Comparison of ENCODE assay signal across 19 cellular contexts in genomic region chr17:82219083-82219482, GRCh38. TPM values are rescaled to one million over a fixed set of nuclear protein-coding genes. Genes with fewer than 3 reads are reported as not detected.
DNase-seq lines count a peak whose midpoint lies in the region; ATAC-seq, FAIRE-seq and TF ChIP-seq lines count a peak whose summit lies in the region.
"Had no signal": no experiment of that assay in that cellular context is flagged by ENCODE, and none has a peak within 500 bp of the region (broad histone marks: within the 10 kb centered on the region; RNA-seq: fewer than 3 reads in every experiment).

No MANE protein-coding gene starts in this region.

- CTCF ChIA-PET in A549 (lab: Yijun Ruan, JAX), result interaction anchor here (0.6 to 4.4 kb wide), 8 partner anchors 8 to 103 kb away, joined by 3 to 28 read pairs (median 4); partner anchors contain the start of gene SLC16A3
- CTCF ChIA-PET in HCT116 (lab: Charles Lee), result interaction anchor here (1.8 kb wide), 1 partner anchor 13 kb away, joined by 5 read pairs; no protein-coding TSS in a partner anchor

- TF ChIP-seq RAD21 in A549 (conservative IDR thresholded peaks at IDR 0.05 in 1 of 2, IDR thresholded peaks at IDR 0.05 in 1 of 2) (no peak), HCT116 (IDR thresholded peaks at IDR 0.05; ENCODE audit: low read depth) (no peak)

- no peaks in the 10 kb centered on the region for H3K36me3 Mint-ChIP-seq in chondrocyte (ENCODE audit: low read depth)
- no peaks in the 10 kb centered on the region for H3K36me3 Mint-ChIP-seq in osteocyte (ENCODE audit: unreplicated experiment)

- no TSS peak for BruUV-seq in HCT116 (replicated peaks; lab: Mats Ljungman, UMichigan)

- no peaks in the 10 kb centered on the region for H3K79me2 ChIP-seq in HCT116 (ENCODE audit: insufficient read depth, low read length)

- DNase-seq in A549 (ENCODE audit: low read depth in 1 of 2, low spot score in 1 of 2) (no peak), HCT116 (ENCODE audit: low read depth, low spot score) (no peak), chondrocyte (ENCODE audit: low spot score) (peak; percentile 81), osteocyte (ENCODE audit: extremely low spot score, unreplicated experiment) (peak; percentile 83), iPS-NIHi7 (ENCODE audit: extremely low spot score) (no peak)
- DNase-seq in activated effector memory CD4-positive, alpha-beta T cell treated with Interleukin-2 at 50 U/mL for 16 hours, result no peak
- DNase-seq: AML-193; COR-L47; GF-D8; GOT3; MV-4-11; NCI-H1417 treated with DMSO at 0.1 percent for 48 hours; NCI-H1930; NCI-H2171 treated with DMSO at 0.1 percent for 48 hours; NCI-H446 treated with DMSO at 0.1 percent for 48 hours; NK-92 treated with Interleukin-12 subunit alpha and Interleukin-12 subunit beta, amount 100 ng/mL, for 24 hours had no signal

- no peak for TF ChIP-seq POLR2A in A549 (IDR thresholded peaks at IDR 0.05; ENCODE audit: low read length)
- no peak for TF ChIP-seq POLR2A in HCT116 (IDR thresholded peaks at IDR 0.05; ENCODE audit: borderline replicate concordance, extremely low read depth, insufficient read depth, insufficient read length)

- ATAC-seq in A549 (no peak), HCT116 (no peak), HG02884 (IDR thresholded peaks at IDR 0.05; ENCODE audit: unreplicated experiment) (no peak)

- peaks cover 30% of the 10 kb centered on the region for H3K4me1 Mint-ChIP-seq in chondrocyte (ENCODE audit: low read depth)
- H3K4me1 Mint-ChIP-seq in osteocyte (ENCODE audit: unreplicated experiment), result peaks cover 33% of the 10 kb centered on the region

- H3K9me3 ChIP-seq in A549 (no peaks in the 10 kb centered on the region), HCT116 (ENCODE audit: control insufficient read depth in 1 of 2, insufficient read depth in 1 of 2, low read depth in 1 of 2, low read length in 2 of 2) (no peaks in the 10 kb centered on the region)

- H3K4me3 Mint-ChIP-seq in chondrocyte (ENCODE audit: unreplicated experiment), result no peak overlapping the region
- H3K4me3 Mint-ChIP-seq in osteocyte (ENCODE audit: unreplicated experiment), result no peak overlapping the region

- H3K4me2 ChIP-seq in A549 (no peak overlapping the region), HCT116 (ENCODE audit: low read length) (no peak overlapping the region)

- FAIRE-seq in A549 (lab: Jason Lieb, UNC), result no peak
- FAIRE-seq: GM12891, GM18507 had no signal

- H3K9me2 ChIP-seq in HCT116 (ENCODE audit: insufficient read depth), result no peaks in the 10 kb centered on the region

- RAD21 ChIA-PET in HCT116 (lab: Charles Lee; ENCODE audit: low non-redundant PET in 1 of 2, low total read pairs in 2 of 2, uncharacterized antibody in 2 of 2, unreplicated experiment in 2 of 2), result no interaction called here

- TF ChIP-seq EP300 in A549 (IDR thresholded peaks at IDR 0.05), result no peak

- H3K27ac Mint-ChIP-seq in chondrocyte (ENCODE audit: unreplicated experiment), result no peak overlapping the region
- peak overlapping the region; percentile 54 for H3K27ac Mint-ChIP-seq in osteocyte (ENCODE audit: unreplicated experiment)

- H4K20me1 ChIP-seq in HCT116 (ENCODE audit: insufficient read depth), result no peaks in the 10 kb centered on the region

- H3K27me3 Mint-ChIP-seq in chondrocyte (ENCODE audit: low read depth) (no peaks in the 10 kb centered on the region), osteocyte (ENCODE audit: unreplicated experiment) (no peaks in the 10 kb centered on the region)

- peak overlapping the region; percentile 96; a peak in 5 of 6 replicates for H3K27ac ChIP-seq in A549
- H3K27ac ChIP-seq in HCT116 (ENCODE audit: low read depth, low read length), result peak overlapping the region; percentile 98; the same call in 1 of the 2 replicates

- no peak overlapping the region for H3K9ac ChIP-seq in HCT116 (ENCODE audit: low read length)

- no peaks in the 10 kb centered on the region for H3K27me3 ChIP-seq in HCT116 (ENCODE audit: insufficient read depth, low read length)

- H3K4me1 ChIP-seq in A549, result peaks cover 50% of the 10 kb centered on the region
- H3K4me1 ChIP-seq in HCT116 (ENCODE audit: control insufficient read depth in 1 of 2, insufficient read depth in 2 of 2, low read length in 2 of 2), result peaks cover 41 to 66% of the 10 kb centered on the region in 2 experiments

- no peaks in the 10 kb centered on the region for H3K9me3 Mint-ChIP-seq in chondrocyte (ENCODE audit: low read depth)
- no peaks in the 10 kb centered on the region for H3K9me3 Mint-ChIP-seq in osteocyte (ENCODE audit: unreplicated experiment)

- H2AFZ ChIP-seq in HCT116 (ENCODE audit: low read depth, low read length, poor library complexity, severe bottlenecking), result no peak overlapping the region

- TF ChIP-seq CTCF in A549 (IDR thresholded peaks at IDR 0.05) (no peak), HCT116 (IDR thresholded peaks at IDR 0.05 in 2 of 3, conservative IDR thresholded peaks at IDR 0.05 in 1 of 3; ENCODE audit: borderline replicate concordance in 1 of 3, insufficient read depth in 1 of 3, low read depth in 2 of 3, low read length in 2 of 3) (no peak), chondrocyte (IDR thresholded peaks at IDR 0.05) (no peak), osteocyte (IDR thresholded peaks at IDR 0.05) (no peak)

- H3K4me3 ChIP-seq in A549, result no peak overlapping the region
- no peak overlapping the region for H3K4me3 ChIP-seq in HCT116 (replicated peaks in 1 of 2; ENCODE audit: low read depth in 1 of 2, low read length in 2 of 2)

- POLR2A ChIA-PET in A549 (lab: Yijun Ruan, JAX), result interaction anchor here (2.3 kb wide), 1 partner anchor 10 kb away, joined by 8 read pairs; the partner anchor contains the start of gene SLC16A3
- POLR2A ChIA-PET in HCT116 (lab: Charles Lee), result no interaction called here

- no peaks in the 10 kb centered on the region for H3K36me3 ChIP-seq in HCT116 (ENCODE audit: control insufficient read depth in 1 of 2, insufficient read depth in 2 of 2, low read length in 2 of 2)

- 91% methylated on average over 6 of the region's 7 CpGs for WGBS in A549 (ENCODE audit: missing lambda C conversion rate)

- intact Hi-C loops in HCT116 (cut with micrococcal nuclease), result no loop called here

TF ChIP-seq in A549, 52 proteins besides CTCF, POLR2A, EP300 and RAD21:
- TF ChIP-seq SREBF2 (IDR thresholded peaks at IDR 0.05) (no peak), CBX8 (IDR thresholded peaks at IDR 0.05) (no peak), EHMT2 (IDR thresholded peaks at IDR 0.05; ENCODE audit: low read depth) (no peak), NPAS2 (CRISPR knock-in tag; IDR thresholded peaks at IDR 0.05; ENCODE audit: borderline replicate concordance) (no peak), KDM1A (IDR thresholded peaks at IDR 0.05; ENCODE audit: low read depth) (no peak), TP53 (CRISPR knock-in tag; IDR thresholded peaks at IDR 0.05) (no peak), HES2 (IDR thresholded peaks at IDR 0.05) (no peak)

TF ChIP-seq in HCT116, 20 proteins besides CTCF, POLR2A, EP300 and RAD21 (continues in another document):
- TF ChIP-seq MAX (IDR thresholded peaks at IDR 0.05) (no peak), ZNF274 (IDR thresholded peaks at IDR 0.05; ENCODE audit: low read depth, low read length) (no peak), SP1 (IDR thresholded peaks at IDR 0.05; ENCODE audit: low read depth) (no peak), EGR1 (IDR thresholded peaks at IDR 0.05; ENCODE audit: low read depth) (no peak), CEBPB (IDR thresholded peaks at IDR 0.05; ENCODE audit: low read depth) (no peak), ELF1 (IDR thresholded peaks at IDR 0.05; ENCODE audit: borderline replicate concordance, low read depth) (no peak), YY1 (IDR thresholded peaks at IDR 0.05; ENCODE audit: extremely low read depth, insufficient replicate concordance, low read depth, low read length) (no peak), SRF (IDR thresholded peaks at IDR 0.05; ENCODE audit: low read depth) (no peak), EZH2 (IDR thresholded peaks at IDR 0.05) (no peak), JUND (IDR thresholded peaks at IDR 0.05) (no peak), FOSL1 (IDR thresholded peaks at IDR 0.05; ENCODE audit: low read depth) (no peak), EZH2phosphoT487 (IDR thresholded peaks at IDR 0.05; ENCODE audit: borderline replicate concordance) (no peak), SIN3A (IDR thresholded peaks at IDR 0.05; ENCODE audit: low read depth) (no peak), POLR2AphosphoS5 (IDR thresholded peaks at IDR 0.05; ENCODE audit: low read depth, low read length) (no peak)

RNA-seq across cellular contexts. Expression of gene CCDC57, which starts 6.4 kb away (rescaled TPM):
- 16.6 and 18.5 TPM in 2 replicates for polyA plus RNA-seq in A549 (2011; rRNA removed)
- polyA plus RNA-seq in A549 (2012; cell fraction: cytosol; rRNA removed), result 24.3 and 29.0 TPM in 2 replicates
- polyA plus RNA-seq in A549 (2012; cell fraction: nucleus; rRNA removed), result 200 and 241 TPM in 2 replicates
- polyA plus RNA-seq in A549 (2017; fragmentation: RNase III; extraction: RNeasy Plus Mini Kit Qiagen cat#74134 plus additional on column Dnase treatment), result 18.2 to 22.1 TPM (median 18.9 TPM) in 3 replicates
- 22.3 and 26.3 TPM in 2 replicates for polyA minus RNA-seq in A549 (2011; rRNA and poly(A)+ RNA removed)
- total RNA-seq in HCT116 (2021; ENCODE audit: unreplicated experiment), result 143 TPM
- 99.2 and 103 TPM in 2 replicates for polyA plus RNA-seq in HCT116 (2012)
- 23.5 to 39.8 TPM (median 24.1 TPM) in 3 replicates for total RNA-seq in chondrocyte
- 50.8 and 57.9 TPM in 2 replicates for total RNA-seq in osteocyte

RNA-seq across cellular contexts. Expression of gene SLC16A3, which starts 9.8 kb away (rescaled TPM):
- polyA plus RNA-seq in A549 (2011; rRNA removed) (28.6 and 40.0 TPM in 2 replicates), A549 (2017; fragmentation: RNase III; extraction: RNeasy Plus Mini Kit Qiagen cat#74134 plus additional on column Dnase treatment) (77.9 to 97.7 TPM (median 90.9 TPM) in 3 replicates)
- polyA plus RNA-seq in A549 (2012; cell fraction: cytosol; rRNA removed), result 53.6 and 113 TPM in 2 replicates
- polyA plus RNA-seq in A549 (2012; cell fraction: nucleus; rRNA removed), result 108 and 156 TPM in 2 replicates
- polyA minus RNA-seq in A549 (2011; rRNA and poly(A)+ RNA removed), result 31.5 TPM in 2 replicates
- total RNA-seq in HCT116 (2021; ENCODE audit: unreplicated experiment) (445 TPM), chondrocyte (53.3 to 206 TPM (median 189 TPM) in 3 replicates), osteocyte (12.9 and 18.1 TPM in 2 replicates)
- 422 and 492 TPM in 2 replicates for polyA plus RNA-seq in HCT116 (2012)

RNA-seq across cellular contexts. Expression of gene CSNK1D, which starts 54.4 kb away (rescaled TPM):
- 130 and 139 TPM in 2 replicates for polyA plus RNA-seq in A549 (2011; rRNA removed)
- 182 and 192 TPM in 2 replicates for polyA plus RNA-seq in A549 (2012; cell fraction: cytosol; rRNA removed)
- 734 and 786 TPM in 2 replicates for polyA plus RNA-seq in A549 (2012; cell fraction: nucleus; rRNA removed)
- 151 to 173 TPM (median 163 TPM) in 3 replicates for polyA plus RNA-seq in A549 (2017; fragmentation: RNase III; extraction: RNeasy Plus Mini Kit Qiagen cat#74134 plus additional on column Dnase treatment)
- 105 and 128 TPM in 2 replicates for polyA minus RNA-seq in A549 (2011; rRNA and poly(A)+ RNA removed)
- 176 TPM for total RNA-seq in HCT116 (2021; ENCODE audit: unreplicated experiment)
- polyA plus RNA-seq in HCT116 (2012), result 184 and 197 TPM in 2 replicates
- total RNA-seq in chondrocyte, result 93.0 to 94.5 TPM (median 93.9 TPM) in 3 replicates
- total RNA-seq in osteocyte, result 118 and 124 TPM in 2 replicates

Comparison
In these comparisons a context has a peak if more than half of its experiments do, and no peak if none do; other contexts are left out.
1. DNase-seq: peak in chondrocyte (single experiment) and osteocyte (single experiment); none in A549 (0 of 2), HCT116 (single experiment), iPS-NIHi7 (single experiment) and activated effector memory CD4-positive, alpha-beta T cell treated with Interleukin-2 at 50 U/mL for 16 hours (single experiment).